Comparison of ENCODE assay signal across 10 cellular contexts in genomic region chr1:67338642-67339041, GRCh38.
DNase-seq lines count a peak whose midpoint lies in the region; ATAC-seq lines count a peak whose summit lies in the region.
"Had no signal": no experiment of that assay in that cellular context is flagged by ENCODE, and none has a peak within 500 bp of the region (broad histone marks: within the 10 kb centered on the region; RNA-seq: fewer than 3 reads in every experiment).

No MANE protein-coding gene starts in this region.

- DNase-seq in glomerular visceral epithelial cell (ENCODE audit: extremely low spot score) (peak; percentile 26), SHP77 (lab: John Stamatoyannopoulos, UW) (no peak), AG08395 (ENCODE audit: low spot score) (no peak), COLO829 (ENCODE audit: low spot score) (no peak)
- no peak for DNase-seq in stimulated activated naive CD4-positive, alpha-beta T cell (lab: John Stamatoyannopoulos, UW)
- DNase-seq: left ventricle myocardium inferior had no signal

- ATAC-seq in GM18861 (IDR thresholded peaks at IDR 0.05; ENCODE audit: unreplicated experiment), result peak; percentile 66
- ATAC-seq in GM21619 (IDR thresholded peaks at IDR 0.05; ENCODE audit: unreplicated experiment), result peak; percentile 42
- peak; percentile 43 for ATAC-seq in HG03571 (IDR thresholded peaks at IDR 0.05; ENCODE audit: unreplicated experiment)
- ATAC-seq: Panc1 had no signal
